Comparison of ENCODE assay signal across 1 cellular context in the genomic region with DNA sequence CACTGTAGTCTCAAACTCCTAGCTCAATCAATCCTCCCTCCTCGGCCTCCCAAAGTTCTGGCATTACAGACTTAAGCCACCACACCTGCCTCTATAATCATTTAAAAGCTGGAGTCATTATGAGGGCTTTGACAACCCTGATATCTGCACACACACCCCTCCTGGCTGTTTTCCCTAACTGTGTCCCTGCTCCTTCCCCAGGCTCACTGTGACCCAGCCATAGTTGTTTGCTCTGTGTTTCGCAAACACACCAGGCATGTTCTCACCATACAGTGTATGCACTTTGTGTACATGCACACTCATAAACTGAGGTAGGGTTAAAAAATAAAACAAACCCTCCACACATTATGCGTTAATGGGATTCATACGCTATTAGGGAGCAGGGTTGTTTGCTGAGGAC.
TF ChIP-seq lines count a peak whose summit lies in the region.

No MANE protein-coding gene starts in this region.

TF ChIP-seq in HepG2, 621 proteins besides CTCF, POLR2A, EP300 and RAD21:
- TF ChIP-seq ARHGAP35 (CRISPR knock-in tag; IDR thresholded peaks at IDR 0.05; ENCODE audit: borderline replicate concordance), result no peak
- no peak for TF ChIP-seq ETV6 (CRISPR knock-in tag; conservative IDR thresholded peaks at IDR 0.05)
- no peak for TF ChIP-seq ZNF567 (CRISPR knock-in tag; IDR thresholded peaks at IDR 0.05; ENCODE audit: borderline replicate concordance)
- no peak for TF ChIP-seq SOX6 (IDR thresholded peaks at IDR 0.05)
- no peak for TF ChIP-seq SOX6 (CRISPR knock-in tag; IDR thresholded peaks at IDR 0.05)
- TF ChIP-seq, protein P1, sequence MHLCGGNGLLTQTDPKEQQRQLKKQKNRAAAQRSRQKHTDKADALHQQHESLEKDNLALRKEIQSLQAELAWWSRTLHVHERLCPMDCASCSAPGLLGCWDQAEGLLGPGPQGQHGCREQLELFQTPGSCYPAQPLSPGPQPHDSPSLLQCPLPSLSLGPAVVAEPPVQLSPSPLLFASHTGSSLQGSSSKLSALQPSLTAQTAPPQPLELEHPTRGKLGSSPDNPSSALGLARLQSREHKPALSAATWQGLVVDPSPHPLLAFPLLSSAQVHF (CRISPR knock-in tag; IDR thresholded peaks at IDR 0.05), result no peak
- TF ChIP-seq ZSCAN31 (CRISPR knock-in tag; IDR thresholded peaks at IDR 0.05; ENCODE audit: low read depth), result no peak
- no peak for TF ChIP-seq DR1 (CRISPR knock-in tag; IDR thresholded peaks at IDR 0.05)
- TF ChIP-seq, protein P2, sequence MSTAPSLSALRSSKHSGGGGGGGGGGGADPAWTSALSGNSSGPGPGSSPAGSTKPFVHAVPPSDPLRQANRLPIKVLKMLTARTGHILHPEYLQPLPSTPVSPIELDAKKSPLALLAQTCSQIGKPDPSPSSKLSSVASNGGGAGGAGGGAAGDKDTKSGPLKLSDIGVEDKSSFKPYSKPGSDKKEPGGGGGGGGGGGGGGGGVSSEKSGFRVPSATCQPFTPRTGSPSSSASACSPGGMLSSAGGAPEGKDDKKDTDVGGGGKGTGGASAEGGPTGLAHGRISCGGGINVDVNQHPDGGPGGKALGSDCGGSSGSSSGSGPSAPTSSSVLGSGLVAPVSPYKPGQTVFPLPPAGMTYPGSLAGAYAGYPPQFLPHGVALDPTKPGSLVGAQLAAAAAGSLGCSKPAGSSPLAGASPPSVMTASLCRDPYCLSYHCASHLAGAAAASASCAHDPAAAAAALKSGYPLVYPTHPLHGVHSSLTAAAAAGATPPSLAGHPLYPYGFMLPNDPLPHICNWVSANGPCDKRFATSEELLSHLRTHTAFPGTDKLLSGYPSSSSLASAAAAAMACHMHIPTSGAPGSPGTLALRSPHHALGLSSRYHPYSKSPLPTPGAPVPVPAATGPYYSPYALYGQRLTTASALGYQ (CRISPR knock-in tag; IDR thresholded peaks at IDR 0.05), result no peak
- TF ChIP-seq ZNF549 (CRISPR knock-in tag; IDR thresholded peaks at IDR 0.05), result no peak
- TF ChIP-seq ZNF234 (CRISPR knock-in tag; conservative IDR thresholded peaks at IDR 0.05), result no peak
- no peak for TF ChIP-seq AGO2 (optimal IDR thresholded peaks at IDR 0.05; ENCODE audit: low read depth, low read length)
- TF ChIP-seq THAP11 (CRISPR knock-in tag; IDR thresholded peaks at IDR 0.05), result no peak
- TF ChIP-seq ZNF720 (CRISPR knock-in tag; IDR thresholded peaks at IDR 0.05), result no peak
- TF ChIP-seq TBP (CRISPR knock-in tag; IDR thresholded peaks at IDR 0.05), result no peak
- TF ChIP-seq, protein P3, sequence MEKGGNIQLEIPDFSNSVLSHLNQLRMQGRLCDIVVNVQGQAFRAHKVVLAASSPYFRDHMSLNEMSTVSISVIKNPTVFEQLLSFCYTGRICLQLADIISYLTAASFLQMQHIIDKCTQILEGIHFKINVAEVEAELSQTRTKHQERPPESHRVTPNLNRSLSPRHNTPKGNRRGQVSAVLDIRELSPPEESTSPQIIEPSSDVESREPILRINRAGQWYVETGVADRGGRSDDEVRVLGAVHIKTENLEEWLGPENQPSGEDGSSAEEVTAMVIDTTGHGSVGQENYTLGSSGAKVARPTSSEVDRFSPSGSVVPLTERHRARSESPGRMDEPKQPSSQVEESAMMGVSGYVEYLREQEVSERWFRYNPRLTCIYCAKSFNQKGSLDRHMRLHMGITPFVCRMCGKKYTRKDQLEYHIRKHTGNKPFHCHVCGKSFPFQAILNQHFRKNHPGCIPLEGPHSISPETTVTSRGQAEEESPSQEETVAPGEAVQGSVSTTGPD (CRISPR knock-in tag; IDR thresholded peaks at IDR 0.05), result no peak
